In the genomic region with DNA sequence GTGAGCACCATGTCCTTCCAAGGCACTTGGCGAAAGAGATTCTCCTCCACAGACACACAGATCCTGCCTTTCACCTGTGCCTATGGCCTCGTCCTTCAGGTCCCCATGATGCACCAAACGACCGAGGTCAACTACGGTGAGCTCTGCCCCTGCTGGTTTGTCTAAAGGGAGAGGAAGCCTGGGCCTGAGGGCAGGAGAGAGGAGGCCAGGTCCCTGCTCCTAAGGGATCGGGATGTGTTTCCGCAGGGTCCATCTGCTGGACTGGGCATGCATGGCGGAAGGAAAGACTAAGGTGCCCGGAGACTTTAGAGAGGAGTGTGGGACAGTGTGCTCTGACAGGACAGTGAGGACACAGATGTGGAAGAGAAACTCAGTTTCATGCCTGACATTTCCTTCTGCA, we compare ENCODE assay signal across 40 cellular contexts. TPM values are rescaled to one million over a fixed set of nuclear protein-coding genes. Genes with fewer than 3 reads are reported as not detected.
"Had no signal": no experiment of that assay in that cellular context is flagged by ENCODE, and none has a peak within 500 bp of the region (broad histone marks: within the 10 kb centered on the region; RNA-seq: fewer than 3 reads in every experiment).

No MANE protein-coding gene starts in this region.

- H3K27ac ChIP-seq: Peyer's patch, VCaP had no signal

- H3K4me1 ChIP-seq: Peyer's patch had no signal

- H3K9me3 ChIP-seq: Peyer's patch had no signal

- H3K36me3 ChIP-seq: Peyer's patch had no signal

- FAIRE-seq: bronchial epithelial cell had no signal

- H3K27me3 ChIP-seq: Peyer's patch had no signal

- DNase-seq: activated CD4-positive, alpha-beta memory T cell treated with anti-CD3 and anti-CD28 coated beads, Interleukin-2, amount 10 ng/mL, durations not matched to agents 7 days and 5 days; activated CD4-positive, alpha-beta T cell treated with anti-CD3 and anti-CD28 coated beads for 1 hour; activated CD4-positive, alpha-beta T cell treated with anti-CD3 and anti-CD28 coated beads for 48 hours; activated CD8-positive, alpha-beta memory T cell treated with anti-CD3 and anti-CD28 coated beads for 24 hours; activated CD8-positive, alpha-beta memory T cell treated with anti-CD3 and anti-CD28 coated beads, Interleukin-2, amount 10 ng/mL, durations not matched to agents 7 days and 5 days; activated CD8-positive, alpha-beta memory T cell treated with anti-CD3 and anti-CD28 coated beads, Interleukin-2, amount 50 U/mL, for 48 hours; activated effector memory CD4-positive, alpha-beta T cell treated with anti-CD3 and anti-CD28 coated beads, Interleukin-2, amount 50 U/mL, for 16 hours; activated naive CD4-positive, alpha-beta T cell; activated naive CD4-positive, alpha-beta T cell treated with anti-CD3 and anti-CD28 coated beads, Interleukin-2, amount 50 U/mL, for 16 hours; activated T-cell treated with anti-CD3 and anti-CD28 coated beads, Interleukin-2, amount 50 U/mL, for 72 hours; anterior cingulate cortex; caudate nucleus; cerebellar nuclear complex; KG1; MM.1S; NCI-H1092 treated with DMSO at 0.1 percent for 48 hours; NCI-H1417; NCI-H146; NCI-H187; NCI-H2029 treated with DMSO at 0.1 percent for 48 hours; NCI-H2107; NCI-H2171; NCI-H510A; NCI-H526; NCI-H748 treated with DMSO at 0.1 percent for 48 hours; NK-92 treated with Interleukin-12 subunit alpha and Interleukin-12 subunit beta, amount 100 ng/mL, for 24 hours; PC-3; Peyer's patch; RPMI8226; SHP77 treated with DMSO at 0.1 percent for 48 hours; SW 1271; T-helper 1 cell; T-helper 2 cell; T-helper 9 cell had no signal

- H3K4me3 ChIP-seq: Peyer's patch had no signal

- ATAC-seq: activated CD8-positive, alpha-beta memory T cell treated with anti-CD3 and anti-CD28 coated beads, Interleukin-2, amount 10 ng/mL, durations not matched to agents 7 days and 5 days; activated T-cell treated with anti-CD3 and anti-CD28 coated beads, Interleukin-2, amount 50 U/mL, for 72 hours; activated T-helper 17 cell treated with anti-CD3 and anti-CD28 coated beads, Interleukin-2, amount 50 U/mL, for 72 hours; PC-3; SK-N-SH treated with all-trans-retinoic acid at 6 μM for 48 hours had no signal

RNA-seq across cellular contexts. Expression of a gene that starts 7.6 kb away (rescaled TPM):
- total RNA-seq: activated CD4-positive, alpha-beta memory T cell treated with anti-CD3 and anti-CD28 coated beads, Interleukin-2, amount 10 ng/mL, durations not matched to agents 7 days and 5 days; activated CD8-positive, alpha-beta memory T cell treated with anti-CD3 and anti-CD28 coated beads, Interleukin-2, amount 10 ng/mL, durations not matched to agents 7 days and 5 days; activated T-cell treated with anti-CD3 and anti-CD28 coated beads, Interleukin-2, amount 50 U/mL, for 72 hours; activated T-helper 17 cell treated with anti-CD3 and anti-CD28 coated beads, Interleukin-2, amount 50 U/mL, for 72 hours; bronchial epithelial cell; LHCN-M2; PC-3; Peyer's patch; SK-MEL-5 had no signal
